7 cellular contexts compared by ENCODE assay signal in the genomic region with DNA sequence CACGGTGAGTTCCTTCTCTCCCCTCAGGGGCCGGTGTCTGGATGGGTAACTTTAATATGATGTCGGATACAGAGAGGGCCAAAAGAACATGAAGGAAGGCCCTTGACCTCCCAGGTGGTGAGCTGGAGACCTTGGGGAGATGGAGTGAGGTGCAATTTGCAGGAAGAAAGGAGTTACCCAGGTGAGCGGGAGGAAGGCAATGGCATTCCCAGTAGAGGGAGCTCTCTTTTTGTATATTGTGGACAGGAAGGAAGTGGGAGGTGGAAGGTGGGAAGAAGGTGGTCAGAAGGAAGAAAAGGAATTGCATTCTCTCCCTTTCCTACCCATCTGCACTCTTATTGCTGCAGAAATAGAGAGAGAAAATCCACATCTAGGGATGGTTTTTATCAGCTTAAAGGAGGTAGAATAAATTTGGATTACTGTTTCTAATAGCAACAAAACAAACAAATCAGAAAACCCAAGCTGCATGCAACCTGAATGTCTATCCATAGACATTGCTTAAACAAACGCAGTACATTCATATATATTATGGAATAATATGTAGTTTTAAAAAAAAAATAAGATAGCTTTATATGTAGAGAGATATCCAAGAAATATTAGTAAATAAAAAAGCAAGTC.
DNase-seq lines count a peak whose midpoint lies in the region; ATAC-seq and TF ChIP-seq lines count a peak whose summit lies in the region.

No MANE protein-coding gene starts in this region.

- H3K27ac Mint-ChIP-seq in endodermal cell = no peak overlapping the region
- H3K27ac Mint-ChIP-seq in stimulated activated naive CD8-positive, alpha-beta T cell treated with anti-CD3 and anti-CD28 coated beads, Interleukin-15, amount 100 ng/mL, for 72 hours = no peak overlapping the region

- H3K4me3 Mint-ChIP-seq in endodermal cell = no peak overlapping the region
- no peak overlapping the region for H3K4me3 Mint-ChIP-seq in stimulated activated naive CD8-positive, alpha-beta T cell treated with anti-CD3 and anti-CD28 coated beads, Interleukin-15, amount 100 ng/mL, for 72 hours

- no peaks in the 10 kb centered on the region for H3K36me3 ChIP-seq in endodermal cell (ENCODE audit: control insufficient read depth, insufficient read depth, low read length)

- 63 to 88% methylated on average over 1 to 4 of the region's 5 CpGs for WGBS in endodermal cell (ENCODE audit: insufficient coverage in 1 of 2, insufficient read length in 1 of 2), 2 experiments

- DNase-seq in HEK293T (ENCODE audit: extremely low spot score) = peak; percentile 45
- DNase-seq in NCI-H526 treated with DMSO at 0.1 percent for 48 hours (lab: John Stamatoyannopoulos, UW) = peak; percentile 86
- peak; percentile 80 for DNase-seq in endodermal cell
- peak; percentile 51 for DNase-seq in renal cortical epithelial cell (ENCODE audit: low read depth)
- DNase-seq in mucosa of gallbladder (ENCODE audit: low spot score) = no peak
- DNase-seq in GM19238 (ENCODE audit: insufficient read length, low spot score) = no peak
- no peak for DNase-seq in stimulated activated naive CD8-positive, alpha-beta T cell treated with anti-CD3 and anti-CD28 coated beads, Interleukin-15, amount 100 ng/mL, for 72 hours

- ATAC-seq in stimulated activated naive CD8-positive, alpha-beta T cell treated with anti-CD3 and anti-CD28 coated beads, Interleukin-15, amount 100 ng/mL, for 72 hours = no peak

- POLR2A ChIA-PET in HEK293T (lab: Yijun Ruan, JAX) = interaction anchor here (0.5 to 1.3 kb wide), 2 partner anchors 169 to 257 kb away, joined by 3 to 6 read pairs; a partner anchor contains a TSS

- no peaks in the 10 kb centered on the region for H3K27me3 Mint-ChIP-seq in endodermal cell (ENCODE audit: insufficient read depth)
- no peaks in the 10 kb centered on the region for H3K27me3 Mint-ChIP-seq in stimulated activated naive CD8-positive, alpha-beta T cell treated with anti-CD3 and anti-CD28 coated beads, Interleukin-15, amount 100 ng/mL, for 72 hours

- no peaks in the 10 kb centered on the region for H3K9me3 Mint-ChIP-seq in endodermal cell
- H3K9me3 Mint-ChIP-seq in stimulated activated naive CD8-positive, alpha-beta T cell treated with anti-CD3 and anti-CD28 coated beads, Interleukin-15, amount 100 ng/mL, for 72 hours = no peaks in the 10 kb centered on the region

- H3K9me3 ChIP-seq in endodermal cell (ENCODE audit: control insufficient read depth, low read length) = no peaks in the 10 kb centered on the region

- no peak overlapping the region for H3K9ac ChIP-seq in endodermal cell (ENCODE audit: extremely low read depth, low read length, poor library complexity, severe bottlenecking)

- H3K36me3 Mint-ChIP-seq in endodermal cell (ENCODE audit: low read depth) = no peaks in the 10 kb centered on the region

- CTCF ChIA-PET in HEK293T (lab: Yijun Ruan, JAX) = interaction anchor here (0.7 to 2.5 kb wide), 10 partner anchors 8 to 276 kb away, joined by 3 to 6 read pairs (median 3); no protein-coding TSS in a partner anchor

- H3K27me3 ChIP-seq in endodermal cell (ENCODE audit: control insufficient read depth, insufficient read depth, low read length, poor library complexity, severe bottlenecking) = no peaks in the 10 kb centered on the region

- peaks cover 11% of the 10 kb centered on the region for H3K4me1 ChIP-seq in endodermal cell (ENCODE audit: control insufficient read depth, insufficient read depth, low read length)

- H3K4me3 ChIP-seq in endodermal cell (ENCODE audit: low read length) = no peak overlapping the region

- peak; percentile 86 for TF ChIP-seq CTCF in endodermal cell (conservative IDR thresholded peaks at IDR 0.05)

- H3K27ac ChIP-seq in endodermal cell (ENCODE audit: low read depth, low read length) = no peak overlapping the region

- peaks cover 28% of the 10 kb centered on the region for H3K4me1 Mint-ChIP-seq in endodermal cell
- H3K4me1 Mint-ChIP-seq in stimulated activated naive CD8-positive, alpha-beta T cell treated with anti-CD3 and anti-CD28 coated beads, Interleukin-15, amount 100 ng/mL, for 72 hours = no peaks in the 10 kb centered on the region

TF ChIP-seq in HEK293T, 16 proteins besides CTCF, POLR2A, EP300 and RAD21:
- TF ChIP-seq CTBP1 (IDR thresholded peaks at IDR 0.05; ENCODE audit: borderline replicate concordance) (no peak), ZNF384 (IDR thresholded peaks at IDR 0.05) (no peak), FOXK2 (IDR thresholded peaks at IDR 0.05) (no peak), SP1 (IDR thresholded peaks at IDR 0.05) (no peak), TARDBP (IDR thresholded peaks at IDR 0.05) (no peak), SUZ12 (IDR thresholded peaks at IDR 0.05) (no peak)
- TF ChIP-seq, protein P1, sequence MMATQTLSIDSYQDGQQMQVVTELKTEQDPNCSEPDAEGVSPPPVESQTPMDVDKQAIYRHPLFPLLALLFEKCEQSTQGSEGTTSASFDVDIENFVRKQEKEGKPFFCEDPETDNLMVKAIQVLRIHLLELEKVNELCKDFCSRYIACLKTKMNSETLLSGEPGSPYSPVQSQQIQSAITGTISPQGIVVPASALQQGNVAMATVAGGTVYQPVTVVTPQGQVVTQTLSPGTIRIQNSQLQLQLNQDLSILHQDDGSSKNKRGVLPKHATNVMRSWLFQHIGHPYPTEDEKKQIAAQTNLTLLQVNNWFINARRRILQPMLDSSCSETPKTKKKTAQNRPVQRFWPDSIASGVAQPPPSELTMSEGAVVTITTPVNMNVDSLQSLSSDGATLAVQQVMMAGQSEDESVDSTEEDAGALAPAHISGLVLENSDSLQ (IDR thresholded peaks at IDR 0.05) = no peak

Comparison
In these comparisons a context has a peak if more than half of its experiments do, and no peak if none do; other contexts are left out.
1. DNase-seq: peak in HEK293T (single experiment), NCI-H526 treated with DMSO at 0.1 percent for 48 hours (single experiment), endodermal cell (single experiment) and renal cortical epithelial cell (single experiment); none in mucosa of gallbladder (single experiment), GM19238 (single experiment) and stimulated activated naive CD8-positive, alpha-beta T cell treated with anti-CD3 and anti-CD28 coated beads, Interleukin-15, amount 100 ng/mL, for 72 hours (0 of 2).